Comparison of ENCODE assay signal across 20 cellular contexts in genomic region chr17:39799395-39799794, GRCh38.
DNase-seq lines count a peak whose midpoint lies in the region; ATAC-seq and TF ChIP-seq lines count a peak whose summit lies in the region.
"Had no signal": no experiment of that assay in that cellular context is flagged by ENCODE, and none has a peak within 500 bp of the region (broad histone marks: within the 10 kb centered on the region; RNA-seq: fewer than 3 reads in every experiment).

No MANE protein-coding gene starts in this region.

- BruUV-seq in OCI-LY7 (replicated peaks; lab: Mats Ljungman, UMichigan), result no TSS peak

- peaks cover 62% of the 10 kb centered on the region for H3K4me1 Mint-ChIP-seq in CD4-positive, alpha-beta T cell (ENCODE audit: low read depth)
- H3K4me1 Mint-ChIP-seq in immature natural killer cell, result peaks cover 41 to 62% of the 10 kb centered on the region in 2 donors

- H3K4me1 ChIP-seq in DOHH2 (ENCODE audit: control insufficient read depth, low read length) (peaks cover 100% of the 10 kb centered on the region), OCI-LY7 (ENCODE audit: insufficient read depth, low read length, poor library complexity, severe bottlenecking) (peaks cover 88% of the 10 kb centered on the region), adrenal gland (replicated peaks in 1 of 2) (no peaks in the 10 kb centered on the region)

- TF ChIP-seq CTCF in CD4-positive, alpha-beta T cell (IDR thresholded peaks at IDR 0.05), result no peak
- TF ChIP-seq CTCF in DOHH2 (IDR thresholded peaks at IDR 0.05; ENCODE audit: low read depth, low read length, poor library complexity, severe bottlenecking) (no peak), OCI-LY7 (conservative IDR thresholded peaks at IDR 0.05; ENCODE audit: low read length) (no peak), adrenal gland (IDR thresholded peaks at IDR 0.05) (no peak)

- CTCF ChIA-PET in CD4-positive, alpha-beta T cell (lab: Charles Lee), result interaction anchor here (1.0 kb wide), 1 partner anchor 32 kb away, joined by 3 read pairs; no protein-coding TSS in a partner anchor
- CTCF ChIA-PET in OCI-LY7 (lab: Charles Lee; ENCODE audit: unreplicated experiment), result no interaction called here

- H3K4me2 ChIP-seq in DOHH2 (ENCODE audit: low read length) (peak overlapping the region; percentile 63), OCI-LY7 (ENCODE audit: low read length) (peak overlapping the region; percentile 75)

- peak overlapping the region; percentile 14 for H3K4me3 Mint-ChIP-seq in CD4-positive, alpha-beta T cell
- no peak overlapping the region for H3K4me3 Mint-ChIP-seq in immature natural killer cell

- no peak for ATAC-seq in CD4-positive, alpha-beta T cell (ENCODE audit: poor library complexity)
- ATAC-seq in GM21390 (IDR thresholded peaks at IDR 0.05; ENCODE audit: unreplicated experiment), result no peak
- ATAC-seq: HepG2 had no signal

- no peaks in the 10 kb centered on the region for H3K27me3 Mint-ChIP-seq in CD4-positive, alpha-beta T cell
- peaks cover 0 to 2% (median 1%) of the 10 kb centered on the region in 3 donors for H3K27me3 Mint-ChIP-seq in immature natural killer cell (ENCODE audit: low read depth in 3 of 3)

- no peaks in the 10 kb centered on the region for H3K9me3 Mint-ChIP-seq in CD4-positive, alpha-beta T cell
- H3K9me3 Mint-ChIP-seq in immature natural killer cell, result no peaks in the 10 kb centered on the region

- H3K27me3 ChIP-seq in CD4-positive, alpha-beta T cell (ENCODE audit: control insufficient read depth, insufficient read depth, low read length), result no peaks in the 10 kb centered on the region
- H3K27me3 ChIP-seq in DOHH2 (ENCODE audit: control insufficient read depth, low read length), result no peaks in the 10 kb centered on the region
- H3K27me3 ChIP-seq in adrenal gland, result peaks cover 10% of the 10 kb centered on the region

- no peak for DNase-seq in CD4-positive, alpha-beta T cell
- DNase-seq in OCI-LY7 (ENCODE audit: low spot score) (peak; percentile 60), immature natural killer cell (no peak), adrenal gland (no peak), NAMALWA (ENCODE audit: low spot score) (no peak), mucosa of gallbladder (ENCODE audit: low spot score) (no peak)
- DNase-seq: activated CD4-positive, alpha-beta T cell treated with anti-CD3 and anti-CD28 coated beads, Interleukin-2, amount 50 U/mL, for 48 hours; erythroblast; foreskin melanocyte; hypothalamus; mesenchymal stem cell; NCI-H1694 treated with DMSO at 0.1 percent for 48 hours; NCI-H226; NK-92 treated with Interleukin-12 subunit alpha and Interleukin-12 subunit beta, amount 100 ng/mL, for 24 hours had no signal

- intact Hi-C loops in CD4-positive, alpha-beta T cell (cut with DNase I, micrococcal nuclease), result no loop called here
- intact Hi-C loops in OCI-LY7 (cut with micrococcal nuclease; ENCODE audit: unreplicated experiment) (no loop called here), adrenal gland (cut with DNase I) (no loop called here)

- TF ChIP-seq POLR2A in adrenal gland (IDR thresholded peaks at IDR 0.05), result no peak

- H3K79me2 ChIP-seq in DOHH2 (ENCODE audit: control insufficient read depth, low read length) (peaks cover 75% of the 10 kb centered on the region), OCI-LY7 (ENCODE audit: insufficient read depth, low read depth, low read length) (peaks cover 60% of the 10 kb centered on the region)

- H3K36me3 ChIP-seq in DOHH2 (ENCODE audit: control insufficient read depth, low read length), result peaks cover 62% of the 10 kb centered on the region
- H3K36me3 ChIP-seq in OCI-LY7 (ENCODE audit: insufficient read depth, low read length), result peaks cover 36% of the 10 kb centered on the region
- H3K36me3 ChIP-seq in adrenal gland (replicated peaks in 1 of 2), result no peaks in the 10 kb centered on the region
- H3K36me3 ChIP-seq: cardiac muscle cell, HAP-1 had no signal

- H3K9me3 ChIP-seq in CD4-positive, alpha-beta T cell (ENCODE audit: control insufficient read depth, low read length), result no peaks in the 10 kb centered on the region
- no peaks in the 10 kb centered on the region for H3K9me3 ChIP-seq in DOHH2 (ENCODE audit: control insufficient read depth, insufficient read depth, low read length)
- H3K9me3 ChIP-seq in OCI-LY7 (ENCODE audit: low read length), result no peaks in the 10 kb centered on the region
- no peaks in the 10 kb centered on the region for H3K9me3 ChIP-seq in adrenal gland (replicated peaks in 1 of 3)
- H3K9me3 ChIP-seq: HAP-1 had no signal

- H3K27ac ChIP-seq in CD4-positive, alpha-beta T cell (ENCODE audit: low read depth, low read length), result peak overlapping the region; percentile 1
- H3K27ac ChIP-seq in DOHH2 (ENCODE audit: low read depth, low read length), result peak overlapping the region; percentile 100
- H3K27ac ChIP-seq in OCI-LY7 (ENCODE audit: low read depth, low read length, poor library complexity, severe bottlenecking), result peak overlapping the region; percentile 99
- no peak overlapping the region for H3K27ac ChIP-seq in adrenal gland
- H3K27ac ChIP-seq: cardiac muscle cell had no signal

- H3K9me2 ChIP-seq in DOHH2 (replicated peaks; ENCODE audit: control insufficient read depth, low read length) (no peaks in the 10 kb centered on the region), OCI-LY7 (ENCODE audit: insufficient read depth, low read length) (no peaks in the 10 kb centered on the region)

- H4K20me1 ChIP-seq in DOHH2 (ENCODE audit: control insufficient read depth, insufficient read depth, low read depth, low read length), result no peaks in the 10 kb centered on the region
- H4K20me1 ChIP-seq in OCI-LY7 (ENCODE audit: insufficient read depth, low read length), result no peaks in the 10 kb centered on the region

- H3K27ac Mint-ChIP-seq in CD4-positive, alpha-beta T cell, result peak overlapping the region; percentile 92
- H3K27ac Mint-ChIP-seq in immature natural killer cell, result peak overlapping the region in 5 of 6 donors; percentile 1 to 56 (median 37)
- H3K27ac Mint-ChIP-seq: progenitor cell of endocrine pancreas had no signal

- peaks cover 63% of the 10 kb centered on the region for H3F3A ChIP-seq in DOHH2 (ENCODE audit: control insufficient read depth, insufficient read depth)

- POLR2A ChIA-PET in CD4-positive, alpha-beta T cell (lab: Charles Lee), result interaction anchor here (0.7 kb wide), 1 partner anchor 14 kb away, joined by 3 read pairs; no protein-coding TSS in a partner anchor
- POLR2A ChIA-PET in OCI-LY7 (lab: Charles Lee), result interaction anchor here (1.5 kb wide), 1 partner anchor 19 kb away, joined by 4 read pairs; no protein-coding TSS in a partner anchor

- WGBS in adrenal gland, 4 donors, result 53 to 83% (median 71%) methylated on average over 1 of the region's 1 CpG

- peak overlapping the region; percentile 12; the same call in 1 of the 2 replicates for H3K4me3 ChIP-seq in DOHH2 (ENCODE audit: low read length)
- peak overlapping the region; percentile 40 for H3K4me3 ChIP-seq in OCI-LY7 (ENCODE audit: low read depth, low read length, poor library complexity, severe bottlenecking)
- H3K4me3 ChIP-seq in adrenal gland, result no peak overlapping the region
- H3K4me3 ChIP-seq: cardiac muscle cell, HAP-1 had no signal

- H3K36me3 Mint-ChIP-seq in CD4-positive, alpha-beta T cell (ENCODE audit: low read depth), result peaks cover 26% of the 10 kb centered on the region
- H3K36me3 Mint-ChIP-seq in immature natural killer cell, result peaks cover 9 to 18% (median 13%) of the 10 kb centered on the region in 3 donors

- H2AFZ ChIP-seq in OCI-LY7 (ENCODE audit: low read length), result no peak overlapping the region; the same call in 1 of the 2 replicates

Comparison
In these comparisons a context has a peak if more than half of its experiments do, and no peak if none do; other contexts are left out.
1. H3K27ac ChIP-seq: peak in CD4-positive, alpha-beta T cell (single experiment), DOHH2 (single experiment) and OCI-LY7 (single experiment); none in adrenal gland (0 of 5).
2. H3K4me3 ChIP-seq: peak in DOHH2 (single experiment) and OCI-LY7 (single experiment); none in adrenal gland (0 of 4).